In the genomic region with DNA sequence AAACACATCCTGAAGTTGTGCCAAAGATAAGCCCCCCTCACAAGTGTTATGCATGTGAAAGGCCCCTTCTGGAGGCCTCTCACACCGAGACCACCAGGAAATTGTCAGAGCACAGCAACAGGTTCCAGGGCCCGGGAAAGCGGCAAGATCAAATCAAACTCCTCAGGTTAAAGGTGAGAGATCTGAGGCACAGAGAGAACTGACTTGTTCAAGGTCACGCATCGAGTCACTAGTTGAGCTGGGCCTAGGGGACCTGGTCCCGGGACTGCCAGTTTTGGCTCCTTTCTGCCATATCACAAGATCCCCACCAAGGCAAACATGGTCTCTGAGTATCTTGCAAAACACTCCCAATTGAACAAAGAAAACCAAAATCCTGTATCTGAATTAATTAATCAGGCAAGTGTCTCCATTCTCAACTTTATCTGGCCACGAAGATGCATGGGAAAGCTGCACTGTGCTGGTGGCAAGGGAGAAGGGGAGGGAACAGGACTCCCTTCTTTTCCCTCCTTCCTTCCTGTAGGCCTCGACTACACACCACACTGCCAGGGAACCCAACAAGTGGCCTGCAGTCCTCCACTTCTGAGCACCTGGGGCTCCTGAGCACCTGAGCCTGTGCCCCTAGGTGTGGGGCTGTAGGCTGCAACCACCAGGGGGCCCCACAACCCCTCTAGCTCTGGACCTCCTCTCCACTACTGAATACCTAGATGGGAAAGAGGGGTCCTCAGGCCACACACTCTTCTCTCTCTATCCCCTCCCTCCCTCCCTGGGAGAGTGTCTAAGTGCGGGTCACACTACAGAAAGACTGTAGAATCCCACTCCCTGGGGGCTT, we compare ENCODE assay signal across 8 cellular contexts. TPM values are rescaled to one million over a fixed set of nuclear protein-coding genes. Genes with fewer than 3 reads are reported as not detected.
A peak's percentile ranks its signal among the peaks of the same experiment; 100 is the strongest.
DNase-seq lines count a peak whose midpoint lies in the region; ATAC-seq, FAIRE-seq and TF ChIP-seq lines count a peak whose summit lies in the region.

No MANE protein-coding gene starts in this region.

- peak; percentile 30; the same call in 1 of the 2 replicates for TF ChIP-seq POLR2A in GM12878 (IDR thresholded peaks at IDR 0.05; ENCODE audit: low read depth, low read length)

- H3K4me1 ChIP-seq in GM12878 (ENCODE audit: control insufficient read depth, insufficient read depth, low read length) (peaks cover 9% of the 10 kb centered on the region), kidney (ENCODE audit: control insufficient read depth in 1 of 2, insufficient read depth in 1 of 2, low read depth in 1 of 2, low read length in 2 of 2) (peaks cover 0 to 6% of the 10 kb centered on the region in 2 donors)

- no peak overlapping the region for H3K27ac ChIP-seq in GM12878 (ENCODE audit: control insufficient read depth, insufficient read depth)
- H3K27ac ChIP-seq in kidney (ENCODE audit: low read depth in 2 of 2, low read length in 2 of 2) = no peak overlapping the region

- 88% methylated on average over 8 of the region's 9 CpGs for WGBS in GM12878 (ENCODE audit: insufficient coverage, insufficient replicate concordance, low lambda C conversion rate, missing lambda C conversion rate)

- H3K36me3 ChIP-seq in GM12878 (ENCODE audit: control insufficient read depth in 2 of 2, insufficient read depth in 2 of 2, low read length in 1 of 2) (peaks cover 39 to 41% of the 10 kb centered on the region in 2 experiments), kidney (ENCODE audit: control insufficient read depth in 1 of 2, insufficient read depth in 2 of 2, low read length in 2 of 2) (peaks cover 15 to 42% of the 10 kb centered on the region in 2 donors)

- SMC1A ChIA-PET in GM12878 (lab: Charles Lee; ENCODE audit: uncharacterized antibody, unreplicated experiment) = interaction anchor here (1.2 to 4.6 kb wide), 7 partner anchors 12 to 92 kb away, joined by 3 to 36 read pairs (median 6); no protein-coding TSS in a partner anchor

- TF ChIP-seq RAD21 in GM12878 (IDR thresholded peaks at IDR 0.05; ENCODE audit: insufficient read depth, low read depth, low read length) = peak; percentile 79

- peaks cover 9% of the 10 kb centered on the region for H3K79me2 ChIP-seq in GM12878 (ENCODE audit: control insufficient read depth, insufficient read depth, low read length)

- POLR2A ChIA-PET in GM12878 (lab: Charles Lee) = interaction anchor here (0.6 kb wide), 1 partner anchor 12 kb away, joined by 3 read pairs; no protein-coding TSS in a partner anchor

- H3K4me3 ChIP-seq in GM12878 (no peak overlapping the region), kidney (ENCODE audit: low read length in 2 of 2) (no peak overlapping the region)

- CTCF ChIA-PET in GM12878 (lab: Yijun Ruan, JAX) = interaction anchor here (0.6 to 9.2 kb wide), 11 partner anchors 9 to 234 kb away, joined by 3 to 124 read pairs (median 6); no protein-coding TSS in a partner anchor

- peak; percentile 69 to 83 (median 74) for TF ChIP-seq CTCF in GM12878 (IDR thresholded peaks at IDR 0.05 in 2 of 3, conservative IDR thresholded peaks at IDR 0.05 in 1 of 3; ENCODE audit: control insufficient read depth in 2 of 3, extremely low read depth in 1 of 3, insufficient read depth in 1 of 3, low read depth in 3 of 3, low read length in 3 of 3)
- peak; percentile 38 for TF ChIP-seq CTCF in kidney (IDR thresholded peaks at IDR 0.05; ENCODE audit: borderline replicate concordance, extremely low read depth, insufficient read depth)

- RAD21 ChIA-PET in GM12878 (lab: Charles Lee; ENCODE audit: unreplicated experiment) = interaction anchor here (1.0 to 2.9 kb wide), 6 partner anchors 11 to 92 kb away, joined by 3 to 32 read pairs (median 8); no protein-coding TSS in a partner anchor

- no peak for FAIRE-seq in GM12878 (lab: Jason Lieb, UNC)
- FAIRE-seq in kidney (lab: Jason Lieb, UNC) = no peak

- intact Hi-C loops in GM12878 (cut with micrococcal nuclease; ENCODE audit: unreplicated experiment) = loop anchor here (1.0 to 2.0 kb wide), 2 partner anchors 45 to 92 kb away; no protein-coding TSS in a partner anchor
- intact Hi-C loops in kidney (cut with DNase I) = no loop called here

- peak; percentile 99 for ATAC-seq in GM12878

- no peaks in the 10 kb centered on the region; the same call in none of the 2 replicates for H4K20me1 ChIP-seq in GM12878 (ENCODE audit: control insufficient read depth, insufficient read depth)

- BruUV-seq in GM12878 (replicated peaks; lab: Mats Ljungman, UMichigan) = no TSS peak

- H3K4me2 ChIP-seq in GM12878 (ENCODE audit: control insufficient read depth, insufficient read depth) = no peak overlapping the region

- no peak overlapping the region for H2AFZ ChIP-seq in GM12878 (ENCODE audit: control insufficient read depth, low read depth, low read length)

- H3K9me3 ChIP-seq in GM12878 (replicated peaks; ENCODE audit: control insufficient read depth, insufficient read depth, low read length) = no peaks in the 10 kb centered on the region
- no peaks in the 10 kb centered on the region for H3K9me3 ChIP-seq in kidney (ENCODE audit: control insufficient read depth in 1 of 2, low read length in 2 of 2)

- H3K9ac ChIP-seq in GM12878 (ENCODE audit: control insufficient read depth, insufficient read depth, low read length) (no peak overlapping the region), kidney (ENCODE audit: low read length in 2 of 2) (no peak overlapping the region)

- in situ Hi-C loops in GM12878 (cut with MboI) = loop anchor here (5.0 kb wide), 1 partner anchor 94 kb away; no protein-coding TSS in a partner anchor

- DNase-seq in NCI-H1417 (lab: John Stamatoyannopoulos, UW) (peak in 2 of 3 experiments; percentile 29 to 44), NCI-H1417 treated with DMSO at 0.1 percent for 48 hours (lab: John Stamatoyannopoulos, UW) (no peak), T-helper 22 cell (ENCODE audit: low read depth) (peak; percentile 25), GM12878 (ENCODE audit: low read depth, low spot score) (no peak), kidney (no peak), OCI-M2 (lab: John Stamatoyannopoulos, UW; ENCODE audit: unreplicated experiment) (no peak), GOT3 (lab: John Stamatoyannopoulos, UW) (no peak)
- peak; percentile 78 for DNase-seq in stimulated activated CD8-positive, alpha-beta memory T cell treated with anti-CD3 and anti-CD28 coated beads, Interleukin-4, amount 100 ng/mL, for 48 hours

- H3K27me3 ChIP-seq in GM12878 (replicated peaks in 1 of 2; ENCODE audit: control insufficient read depth in 2 of 2, insufficient read depth in 2 of 2, low read length in 1 of 2) = no peaks in the 10 kb centered on the region

- TF ChIP-seq EP300 in GM12878 (IDR thresholded peaks at IDR 0.05; ENCODE audit: borderline replicate concordance in 1 of 2, control insufficient read depth in 1 of 2, low read depth in 2 of 2, low read length in 2 of 2) = no peak

TF ChIP-seq in GM12878, 131 proteins besides CTCF, POLR2A, EP300 and RAD21:
- TF ChIP-seq SMC3 (IDR thresholded peaks at IDR 0.05; ENCODE audit: borderline replicate concordance, low read length) = peak; percentile 89
- 0 out of 2 replicates have a peak, but pooled peaks have one; percentile 30 for TF ChIP-seq YY1 (IDR thresholded peaks at IDR 0.05; ENCODE audit: low read depth, low read length)
- TF ChIP-seq BACH1 (IDR thresholded peaks at IDR 0.05; ENCODE audit: borderline replicate concordance) = no peak

RNA-seq across cellular contexts. Expression of gene ANP32A, which starts 37.3 kb away (rescaled TPM):
- 115 and 122 TPM in 2 replicates for total RNA-seq in GM12878 (2013; cell fraction: nucleolus; rRNA removed)
- 113 and 115 TPM in 2 replicates for total RNA-seq in GM12878 (2014; rRNA removed)
- 232 and 235 TPM in 2 replicates for total RNA-seq in GM12878 (2014; rRNA removed; fragmentation: Illumina TruSeq; extraction: Trizol)
- 227 and 244 TPM in 2 replicates for total RNA-seq in GM12878 (2021)
- 105 TPM for polyA plus RNA-seq in GM12878 (2011; ENCODE audit: low read depth)
- 170 and 224 TPM in 2 replicates for polyA plus RNA-seq in GM12878 (2011; rRNA removed)
- polyA plus RNA-seq in GM12878 (2011; cell fraction: cytosol; rRNA removed) = 77.2 and 86.6 TPM in 2 replicates
- polyA plus RNA-seq in GM12878 (2011; cell fraction: nucleus; rRNA removed) = 56.0 and 69.4 TPM in 2 replicates
- polyA plus RNA-seq in GM12878 (2012) = 179 and 207 TPM in 2 replicates
- polyA plus RNA-seq in GM12878 (2014; fragmentation: Illumina TruSeq; extraction: Trizol) = 666 and 753 TPM in 2 replicates
- 10 to 100 TPM; 29.6 to 35.3 TPM for polyA plus RNA-seq in GM12878 (2014; fragmentation: Nextera tagmentation; extraction: Ambion mirVana)
- polyA plus RNA-seq in GM12878 (2014; rRNA removed) = 247 and 261 TPM in 2 replicates
- 100 to 1,000 TPM; 232 to 271 TPM for polyA plus RNA-seq in GM12878 (2016; fragmentation: Nextera tagmentation; extraction: Ambion mirVana)
- polyA minus RNA-seq in GM12878 (2011; rRNA and poly(A)+ RNA removed) = 62.1 and 70.0 TPM in 2 replicates
- polyA minus RNA-seq in GM12878 (2011; cell fraction: cytosol; rRNA and poly(A)+ RNA removed) = 39.3 and 49.7 TPM in 2 replicates
- 31.4 and 59.3 TPM in 2 replicates for polyA minus RNA-seq in GM12878 (2011; cell fraction: nucleus; rRNA and poly(A)+ RNA removed)
- total RNA-seq in kidney = 113 TPM
- 148 TPM for polyA plus RNA-seq in kidney (ENCODE audit: insufficient read depth, low read depth, low replicate concordance)

Comparison
In these comparisons a context has a peak if more than half of its experiments do, and no peak if none do; other contexts are left out.
1. DNase-seq: peak in NCI-H1417 (2 of 3), T-helper 22 cell (single experiment) and stimulated activated CD8-positive, alpha-beta memory T cell treated with anti-CD3 and anti-CD28 coated beads, Interleukin-4, amount 100 ng/mL, for 48 hours (single experiment); none in NCI-H1417 treated with DMSO at 0.1 percent for 48 hours (single experiment), GM12878 (single experiment), kidney (single experiment), OCI-M2 (single experiment) and GOT3 (single experiment).